In the genomic region with DNA sequence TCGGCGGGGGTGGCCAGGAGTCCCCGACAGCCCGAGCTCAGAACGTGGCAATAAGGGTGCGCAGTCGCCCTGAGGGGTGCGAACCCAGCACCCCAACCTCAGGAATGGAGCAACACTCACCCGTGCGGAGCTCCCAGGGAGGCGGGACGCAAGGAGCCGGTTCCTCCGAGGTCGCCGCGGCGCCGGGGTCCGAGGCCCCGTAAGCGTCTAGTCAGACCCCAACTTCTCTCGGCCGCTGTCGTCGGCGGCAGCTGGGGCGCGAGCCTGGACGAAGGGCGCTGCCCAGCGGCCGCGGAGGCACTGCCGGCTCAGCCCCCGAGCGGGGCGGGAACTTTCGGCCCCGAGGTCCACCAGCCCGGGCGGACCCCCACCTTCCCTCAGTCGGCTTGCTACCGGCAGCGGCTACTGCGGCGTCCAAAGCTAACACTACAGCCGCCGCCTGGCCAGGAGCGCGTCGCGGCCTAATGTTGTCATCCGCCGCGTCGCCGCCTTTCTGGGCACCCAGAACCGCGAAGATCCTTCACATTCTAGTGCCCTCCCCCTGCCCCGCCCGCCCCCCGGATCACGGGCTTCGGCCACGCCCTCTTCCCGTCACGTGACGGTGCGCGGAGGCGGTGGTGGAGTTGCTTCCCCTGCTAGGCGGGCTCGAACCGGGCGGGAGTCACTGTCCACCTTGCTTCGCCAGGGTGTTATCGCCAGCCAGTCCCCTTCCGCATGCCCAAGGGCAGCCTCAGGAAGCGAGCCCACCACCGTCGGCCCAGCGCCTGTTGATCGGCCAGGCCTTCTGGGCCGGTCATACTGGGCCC, we compare ENCODE assay signal across 8 cellular contexts. TPM values are rescaled to one million over a fixed set of nuclear protein-coding genes. Genes with fewer than 3 reads are reported as not detected.
DNase-seq lines count a peak whose midpoint lies in the region; ATAC-seq, FAIRE-seq and TF ChIP-seq lines count a peak whose summit lies in the region.

A gene with protein sequence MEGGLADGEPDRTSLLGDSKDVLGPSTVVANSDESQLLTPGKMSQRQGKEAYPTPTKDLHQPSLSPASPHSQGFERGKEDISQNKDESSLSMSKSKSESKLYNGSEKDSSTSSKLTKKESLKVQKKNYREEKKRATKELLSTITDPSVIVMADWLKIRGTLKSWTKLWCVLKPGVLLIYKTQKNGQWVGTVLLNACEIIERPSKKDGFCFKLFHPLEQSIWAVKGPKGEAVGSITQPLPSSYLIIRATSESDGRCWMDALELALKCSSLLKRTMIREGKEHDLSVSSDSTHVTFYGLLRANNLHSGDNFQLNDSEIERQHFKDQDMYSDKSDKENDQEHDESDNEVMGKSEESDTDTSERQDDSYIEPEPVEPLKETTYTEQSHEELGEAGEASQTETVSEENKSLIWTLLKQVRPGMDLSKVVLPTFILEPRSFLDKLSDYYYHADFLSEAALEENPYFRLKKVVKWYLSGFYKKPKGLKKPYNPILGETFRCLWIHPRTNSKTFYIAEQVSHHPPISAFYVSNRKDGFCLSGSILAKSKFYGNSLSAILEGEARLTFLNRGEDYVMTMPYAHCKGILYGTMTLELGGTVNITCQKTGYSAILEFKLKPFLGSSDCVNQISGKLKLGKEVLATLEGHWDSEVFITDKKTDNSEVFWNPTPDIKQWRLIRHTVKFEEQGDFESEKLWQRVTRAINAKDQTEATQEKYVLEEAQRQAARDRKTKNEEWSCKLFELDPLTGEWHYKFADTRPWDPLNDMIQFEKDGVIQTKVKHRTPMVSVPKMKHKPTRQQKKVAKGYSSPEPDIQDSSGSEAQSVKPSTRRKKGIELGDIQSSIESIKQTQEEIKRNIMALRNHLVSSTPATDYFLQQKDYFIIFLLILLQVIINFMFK (minus strand): TSS at position 495 of the 806 bp plus-strand sequence. CDS start 72,220 bp downstream, outside the sequence.

- peak within 1 kb of the TSS; percentile 93 for H3K27ac ChIP-seq in VCaP
- peak within 1 kb of the TSS; percentile 94 to 97 for H3K27ac ChIP-seq in breast epithelium
- peak within 1 kb of the TSS; percentile 95 for H3K27ac ChIP-seq in iPS-20b (ENCODE audit: low read length)
- peak within 1 kb of the TSS; percentile 89 to 91 for H3K27ac ChIP-seq in small intestine (ENCODE audit: low read depth in 1 of 2, low read length in 1 of 2)

- POLR2A ChIA-PET in AG04449 (lab: Yijun Ruan, JAX), result interaction anchor here (0.5 to 1.3 kb wide), 5 partner anchors 9 to 136 kb away, joined by 3 read pairs; no protein-coding TSS in a partner anchor

- intact Hi-C loops in breast epithelium (cut with DNase I; ENCODE audit: low total_unique reads), result no loop called here

- H3K9me3 ChIP-seq in breast epithelium (no peaks in the 10 kb centered on the region), iPS-20b (ENCODE audit: insufficient read depth, low read depth, low read length) (no peaks in the 10 kb centered on the region), small intestine (ENCODE audit: control insufficient read depth, low read depth) (no peaks in the 10 kb centered on the region)

- ATAC-seq in GM18870 (IDR thresholded peaks at IDR 0.05; ENCODE audit: unreplicated experiment) (peak; percentile 59), HG03135 (IDR thresholded peaks at IDR 0.05; ENCODE audit: unreplicated experiment) (peak; percentile 85)

- TF ChIP-seq POLR2A in breast epithelium (IDR thresholded peaks at IDR 0.05), result peak; percentile 76

- H3K27me3 ChIP-seq in breast epithelium, result no peaks in the 10 kb centered on the region
- H3K27me3 ChIP-seq in iPS-20b (ENCODE audit: insufficient read depth, low read length), result no peaks in the 10 kb centered on the region
- H3K27me3 ChIP-seq in small intestine (ENCODE audit: control insufficient read depth in 2 of 2, insufficient read depth in 2 of 2, low read length in 2 of 2), result no peaks in the 10 kb centered on the region

- H3K36me3 ChIP-seq in breast epithelium (no peaks in the 10 kb centered on the region), iPS-20b (ENCODE audit: insufficient read depth, low read depth, low read length) (no peaks in the 10 kb centered on the region), small intestine (ENCODE audit: control insufficient read depth in 2 of 2, insufficient read depth in 2 of 2, low read length in 2 of 2) (no peaks in the 10 kb centered on the region)

- TF ChIP-seq CTCF in AG04449 (IDR thresholded peaks at IDR 0.05; ENCODE audit: insufficient read depth, low read length, missing control alignments), result peak; percentile 29
- peak; percentile 39 for TF ChIP-seq CTCF in VCaP (conservative IDR thresholded peaks at IDR 0.05)
- no peak for TF ChIP-seq CTCF in breast epithelium (IDR thresholded peaks at IDR 0.05)

- no peaks in the 10 kb centered on the region for H3K4me1 ChIP-seq in breast epithelium
- peaks cover 8% of the 10 kb centered on the region; the same call in 1 of the 2 replicates for H3K4me1 ChIP-seq in iPS-20b (ENCODE audit: insufficient read depth, low read length)
- H3K4me1 ChIP-seq in small intestine (ENCODE audit: control insufficient read depth in 2 of 2, insufficient read depth in 1 of 2, low read depth in 1 of 2, low read length in 1 of 2), result no peaks in the 10 kb centered on the region

- DNase-seq in AG04449 (ENCODE audit: low read depth, low spot score), result peak; percentile 42
- DNase-seq in NCI-H2196 (lab: John Stamatoyannopoulos, UW; ENCODE audit: unreplicated experiment), result peak; percentile 96
- peak; percentile 94 to 95 for DNase-seq in breast epithelium (ENCODE audit: low spot score in 2 of 2)
- peak; percentile 94 for DNase-seq in small intestine

- 0 to 1% (median 0%) methylated on average over 54 to 85 of the region's 85 CpGs for WGBS in small intestine, 3 donors

- H3K4me3 ChIP-seq in AG04449 (ENCODE audit: low read depth, low read length), result peak within 1 kb of the TSS; percentile 88
- H3K4me3 ChIP-seq in breast epithelium, result peak within 1 kb of the TSS; percentile 84 to 98 (median 94)
- peak within 1 kb of the TSS; percentile 87 for H3K4me3 ChIP-seq in iPS-20b (ENCODE audit: low read length)
- peak within 1 kb of the TSS; percentile 87 to 99 for H3K4me3 ChIP-seq in small intestine (ENCODE audit: low read depth in 1 of 2, low read length in 2 of 2)

- CTCF ChIA-PET in AG04449 (lab: Yijun Ruan, JAX), result interaction anchor here (0.8 to 1.6 kb wide), 5 partner anchors 16 to 261 kb away, joined by 3 to 4 read pairs (median 3); no protein-coding TSS in a partner anchor

- H3K9ac ChIP-seq in iPS-20b (ENCODE audit: low read depth, low read length), result peak within 1 kb of the TSS; percentile 94

- no peak for FAIRE-seq in small intestine (lab: Jason Lieb, UNC)

RNA-seq across cellular contexts. Expression of the gene that starts here (rescaled TPM):
- 10 to 100 TPM; 77.6 to 89.1 (median 87.2) TPM for total RNA-seq in breast epithelium
- 1 to 10 TPM; 4.5 to 8.2 (median 5.1) TPM for polyA plus RNA-seq in small intestine

Comparison
In these comparisons a context has a peak if more than half of its experiments do, and no peak if none do; other contexts are left out.
1. Peak in every context shown above with its lines: DNase-seq, ATAC-seq, H3K4me3 ChIP-seq and H3K27ac ChIP-seq.
2. DNase-seq: peak in every context shown above with its lines; median percentile 96 in NCI-H2196; 94 in breast epithelium; 94 in small intestine; 42 in AG04449.
3. CTCF ChIP-seq: peak in AG04449 (single experiment) and VCaP (single experiment); none in breast epithelium (0 of 3).